In genomic region chr11:73995247-73995646, GRCh38 we compare ENCODE assay signal across 10 cellular contexts. TPM values are rescaled to one million over a fixed set of nuclear protein-coding genes. Genes with fewer than 3 reads are reported as not detected.
DNase-seq lines count a peak whose midpoint lies in the region; ATAC-seq and TF ChIP-seq lines count a peak whose summit lies in the region.
"Had no signal": no experiment of that assay in that cellular context is flagged by ENCODE, and none has a peak within 500 bp of the region (broad histone marks: within the 10 kb centered on the region; RNA-seq: fewer than 3 reads in every experiment).

No MANE protein-coding gene starts in this region.

- 92% methylated on average over 2 of the region's 2 CpGs for WGBS in mammary epithelial cell (ENCODE audit: low coverage, missing lambda C conversion rate)

- no peaks in the 10 kb centered on the region for H3K79me2 ChIP-seq in mammary epithelial cell (ENCODE audit: insufficient read depth, low read length)

- no TSS peak for BruUV-seq in mammary epithelial cell (replicated peaks; lab: Mats Ljungman, UMichigan)

- H3K4me3 ChIP-seq in BLaER1, result no peak overlapping the region
- H3K4me3 ChIP-seq in duodenal mucosa (ENCODE audit: low read depth in 1 of 2, low read length in 2 of 2), result no peak overlapping the region
- H3K4me3 ChIP-seq in mammary epithelial cell (replicated peaks in 1 of 3; ENCODE audit: insufficient read depth in 1 of 3, low read depth in 2 of 3, low read length in 3 of 3), result no peak overlapping the region

- in situ Hi-C loops in mammary epithelial cell (cut with MboI; ENCODE audit: low sequenced_read_pairs in 2 of 2), result no loop called here

- dilution Hi-C loops in mammary epithelial cell (cut with HindIII; ENCODE audit: low sequenced_read_pairs), result no loop called here

- no peak overlapping the region for H3K27ac ChIP-seq in BLaER1
- peak overlapping the region; percentile 67 for H3K27ac ChIP-seq in duodenal mucosa (ENCODE audit: low read depth, low read length)
- no peak overlapping the region for H3K27ac ChIP-seq in mammary epithelial cell (ENCODE audit: insufficient read depth, low read depth, low read length)

- no peaks in the 10 kb centered on the region for H3K9me3 ChIP-seq in BLaER1
- no peaks in the 10 kb centered on the region for H3K9me3 ChIP-seq in duodenal mucosa (ENCODE audit: control insufficient read depth in 1 of 2, low read length in 2 of 2)
- no peaks in the 10 kb centered on the region for H3K9me3 ChIP-seq in mammary epithelial cell (replicated peaks; ENCODE audit: insufficient read depth, low read length)

- H3K27me3 ChIP-seq in BLaER1 (no peaks in the 10 kb centered on the region), duodenal mucosa (ENCODE audit: control insufficient read depth in 1 of 2, insufficient read depth in 2 of 2, low read length in 2 of 2) (no peaks in the 10 kb centered on the region), mammary epithelial cell (ENCODE audit: insufficient read depth, low read length) (no peaks in the 10 kb centered on the region)

- CTCF ChIA-PET in mammary epithelial cell (lab: Charles Lee; ENCODE audit: low non-redundant PET), result no interaction called here

- no peaks in the 10 kb centered on the region for H4K20me1 ChIP-seq in BLaER1
- H4K20me1 ChIP-seq in mammary epithelial cell (ENCODE audit: insufficient read depth, low read length), result no peaks in the 10 kb centered on the region

- DNase-seq in NAMALWA (ENCODE audit: low spot score), result peak; percentile 91
- DNase-seq in globus pallidus (ENCODE audit: low spot score), result no peak
- no peak for DNase-seq in mammary epithelial cell
- DNase-seq in NCI-H82 treated with DMSO at 0.1 percent for 48 hours (lab: John Stamatoyannopoulos, UW; ENCODE audit: unreplicated experiment), result no peak
- DNase-seq in COLO829 (ENCODE audit: low spot score), result no peak
- DNase-seq: NCI-H1105 had no signal

- intact Hi-C loops in mammary epithelial cell (cut with micrococcal nuclease), result no loop called here

- H3K36me3 ChIP-seq in BLaER1 (no peaks in the 10 kb centered on the region), duodenal mucosa (ENCODE audit: control insufficient read depth in 1 of 2, insufficient read depth in 2 of 2, low read length in 2 of 2) (no peaks in the 10 kb centered on the region), mammary epithelial cell (ENCODE audit: insufficient read depth, low read length) (no peaks in the 10 kb centered on the region)

- no peak for TF ChIP-seq CTCF in mammary epithelial cell (conservative IDR thresholded peaks at IDR 0.05 in 1 of 2, IDR thresholded peaks at IDR 0.05 in 1 of 2; ENCODE audit: extremely low read depth in 1 of 2, insufficient read depth in 1 of 2, low read depth in 1 of 2, low read length in 2 of 2)

- no peak overlapping the region for H2AFZ ChIP-seq in mammary epithelial cell (ENCODE audit: low read depth, low read length)

- H3K9ac ChIP-seq in BLaER1, result no peak overlapping the region
- peak overlapping the region in 1 of 2 donors; percentile 4 for H3K9ac ChIP-seq in duodenal mucosa (ENCODE audit: low read depth in 1 of 2, low read length in 2 of 2)
- no peak overlapping the region for H3K9ac ChIP-seq in mammary epithelial cell (ENCODE audit: insufficient read depth, low read length)

- peak; percentile 48 for ATAC-seq in GM19043 (IDR thresholded peaks at IDR 0.05; ENCODE audit: low read depth, unreplicated experiment)
- ATAC-seq: left lobe of liver had no signal

- H3K4me2 ChIP-seq in BLaER1 (peak overlapping the region; percentile 60), mammary epithelial cell (ENCODE audit: insufficient read depth, low read depth, low read length) (no peak overlapping the region)

- H3K4me1 ChIP-seq in BLaER1, result peaks cover 57% of the 10 kb centered on the region
- H3K4me1 ChIP-seq in duodenal mucosa (ENCODE audit: control insufficient read depth in 1 of 2, insufficient read depth in 2 of 2, low read length in 2 of 2), result no peaks in the 10 kb centered on the region
- H3K4me1 ChIP-seq in mammary epithelial cell (ENCODE audit: insufficient read depth, low read length), result no peaks in the 10 kb centered on the region

RNA-seq across cellular contexts. Expression of gene UCP2, which starts 12.6 kb away (rescaled TPM):
- total RNA-seq in mammary epithelial cell, result under 1 TPM; 0.73 to 0.83 TPM
- polyA plus RNA-seq in mammary epithelial cell, result 4.7 TPM
- polyA minus RNA-seq in mammary epithelial cell, result 11.0 TPM

RNA-seq across cellular contexts. Expression of gene UCP3, which starts 13.6 kb away (rescaled TPM):
- total RNA-seq in mammary epithelial cell, result 1 to 10 TPM in 1 of 2 donors, under 1 TPM in 1; 0.99 to 1.2 TPM
- 0.28 TPM for polyA plus RNA-seq in mammary epithelial cell
- polyA minus RNA-seq in mammary epithelial cell, result not detected

RNA-seq across cellular contexts. Expression of gene DNAJB13, which starts 44.4 kb away (rescaled TPM):
- not detected for total RNA-seq in mammary epithelial cell
- not detected for polyA plus RNA-seq in mammary epithelial cell
- polyA minus RNA-seq in mammary epithelial cell, result not detected
- total RNA-seq: left lobe of liver had no signal
